In the genomic region with DNA sequence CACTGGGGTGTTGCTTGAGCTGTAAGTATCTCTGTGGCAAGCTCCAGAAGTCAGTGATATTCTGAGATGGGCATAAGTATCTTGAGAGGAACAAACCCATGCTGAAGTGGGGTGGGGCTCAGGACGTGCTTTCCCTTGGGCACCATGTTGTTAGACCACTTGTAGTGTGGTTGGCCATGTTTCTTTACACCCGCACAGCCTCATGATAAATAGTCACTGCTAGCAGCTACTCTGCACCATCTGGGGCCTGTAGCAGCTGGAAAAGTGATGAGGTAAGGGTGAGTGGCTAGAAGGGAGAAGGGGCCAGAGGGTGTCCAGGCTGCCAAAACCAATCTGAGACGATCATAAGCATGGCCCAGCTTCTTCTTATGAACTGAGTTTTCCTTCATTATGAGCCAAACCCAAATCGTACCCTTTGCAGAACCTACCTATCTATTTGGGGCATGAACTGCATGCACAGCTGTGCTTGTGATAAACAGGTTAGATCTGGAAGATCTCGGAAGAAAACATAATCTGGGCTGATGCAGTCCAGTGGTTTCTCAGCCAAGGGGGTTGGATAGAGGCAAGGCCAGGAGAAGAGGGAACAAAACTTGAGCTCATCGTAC, we compare ENCODE assay signal across 28 cellular contexts.
A peak's percentile ranks its signal among the peaks of the same experiment; 100 is the strongest.
DNase-seq lines count a peak whose midpoint lies in the region; ATAC-seq and TF ChIP-seq lines count a peak whose summit lies in the region.
"Had no signal": no experiment of that assay in that cellular context is flagged by ENCODE, and none has a peak within 500 bp of the region (broad histone marks: within the 10 kb centered on the region; RNA-seq: fewer than 3 reads in every experiment).

No MANE protein-coding gene starts in this region.

- H3K36me3 Mint-ChIP-seq in GM23338 (ENCODE audit: low read depth) = no peaks in the 10 kb centered on the region
- H3K36me3 Mint-ChIP-seq: activated CD8-positive, alpha-beta memory T cell treated with anti-CD3 and anti-CD28 coated beads, Interleukin-2, amount 10 ng/mL, durations not matched to agents 7 days and 5 days; natural killer cell treated with Interleukin-12 subunit alpha and Interleukin-12 subunit beta and Interleukin-15 and Interleukin-18, amount 100 ng/mL, for 72 hours had no signal

- H3K4me1 Mint-ChIP-seq in GM23338 = no peaks in the 10 kb centered on the region

- no peaks in the 10 kb centered on the region for H3K36me3 ChIP-seq in HEK293 (ENCODE audit: control insufficient read depth in 2 of 2, insufficient read depth in 1 of 2, low read length in 2 of 2)
- no peaks in the 10 kb centered on the region for H3K36me3 ChIP-seq in right atrium auricular region
- H3K36me3 ChIP-seq in skeletal muscle tissue (ENCODE audit: control insufficient read depth in 3 of 3, insufficient read depth in 3 of 3, low read length in 3 of 3) = no peaks in the 10 kb centered on the region
- no peaks in the 10 kb centered on the region for H3K36me3 ChIP-seq in GM23338 (ENCODE audit: insufficient read depth)
- H3K36me3 ChIP-seq: BLaER1, HAP-1, left lung, ovary had no signal

- CTCF ChIA-PET in HEK293 (lab: Yijun Ruan, JAX) = interaction anchor here (0.5 to 1.7 kb wide), 12 partner anchors 9 to 382 kb away, joined by 3 to 5 read pairs (median 3); no protein-coding TSS in a partner anchor

- peak; percentile 14 for DNase-seq in ecto neural progenitor cell (ENCODE audit: low spot score)
- DNase-seq in right atrium auricular region (ENCODE audit: low spot score) = no peak
- DNase-seq in NOMO-1 treated with DMSO at 0.1 percent for 48 hours (lab: John Stamatoyannopoulos, UW; ENCODE audit: unreplicated experiment) = no peak
- no peak for DNase-seq in GM23338 (ENCODE audit: low spot score)
- DNase-seq: activated CD4-positive, alpha-beta T cell treated with anti-CD3 and anti-CD28 coated beads, Interleukin-2, amount 10 ng/mL, durations not matched to agents 7 days and 5 days; activated CD8-positive, alpha-beta memory T cell treated with anti-CD3 and anti-CD28 coated beads, Interleukin-2, amount 10 ng/mL, durations not matched to agents 7 days and 5 days; activated naive CD4-positive, alpha-beta T cell treated with anti-CD3 and anti-CD28 coated beads, Interleukin-2, amount 50 U/mL, for 16 hours; dorsolateral prefrontal cortex; immature natural killer cell; Kasumi-1; left lung; midbrain; NCI-H1092; NCI-H187; NCI-H526 treated with DMSO at 0.1 percent for 48 hours had no signal

- H3K9ac ChIP-seq in skeletal muscle tissue (ENCODE audit: low read depth in 1 of 3, low read length in 3 of 3) = no peak overlapping the region
- H3K9ac ChIP-seq: BLaER1 had no signal

- H3F3A ChIP-seq in GM23338 (replicated peaks; ENCODE audit: low read depth) = no peaks in the 10 kb centered on the region

- H3K4me1 ChIP-seq in HEK293 (ENCODE audit: control insufficient read depth, insufficient read depth, low read length) = peaks cover 12% of the 10 kb centered on the region
- H3K4me1 ChIP-seq in right atrium auricular region = peaks cover 0 to 23% of the 10 kb centered on the region in 2 donors
- H3K4me1 ChIP-seq in skeletal muscle tissue (ENCODE audit: control insufficient read depth in 3 of 3, insufficient read depth in 3 of 3, low read length in 3 of 3) = peaks cover 13 to 16% (median 15%) of the 10 kb centered on the region in 3 donors
- H3K4me1 ChIP-seq in GM23338 (ENCODE audit: insufficient read depth) = no peaks in the 10 kb centered on the region
- H3K4me1 ChIP-seq: HAP-1 had no signal

- H3K27me3 Mint-ChIP-seq in GM23338 (ENCODE audit: insufficient read depth, low read depth, poor library complexity) = peaks cover 3% of the 10 kb centered on the region
- H3K27me3 Mint-ChIP-seq: central memory CD8-positive, alpha-beta T cell had no signal

- no peak for TF ChIP-seq CTCF in HEK293 (tag by site-specific recombination; IDR thresholded peaks at IDR 0.05)
- no peak for TF ChIP-seq CTCF in right atrium auricular region (IDR thresholded peaks at IDR 0.05)
- no peak for TF ChIP-seq CTCF in GM23338 (conservative IDR thresholded peaks at IDR 0.05; ENCODE audit: low read depth in 2 of 2)

- no peaks in the 10 kb centered on the region; the same call in 2 of the 3 replicates for H3K9me3 Mint-ChIP-seq in GM23338
- H3K9me3 Mint-ChIP-seq: activated CD4-positive, alpha-beta T cell treated with anti-CD3 and anti-CD28 coated beads, Interleukin-2, amount 10 ng/mL, durations not matched to agents 7 days and 5 days; central memory CD8-positive, alpha-beta T cell; immature natural killer cell had no signal

- no peak overlapping the region for H3K27ac ChIP-seq in HEK293 (ENCODE audit: extremely low read depth, low read depth, low read length)
- peak overlapping the region; percentile 62 to 79 for H3K27ac ChIP-seq in right atrium auricular region
- peak overlapping the region; percentile 55 for H3K27ac ChIP-seq in skeletal muscle tissue (ENCODE audit: low read depth, low read length)
- H3K27ac ChIP-seq in GM23338 (ENCODE audit: low read depth) = no peak overlapping the region
- H3K27ac ChIP-seq: BLaER1, dorsolateral prefrontal cortex, ovary, VCaP had no signal

- ATAC-seq in HG03108 (IDR thresholded peaks at IDR 0.05; ENCODE audit: unreplicated experiment) (no peak), GM23338 (no peak), HG03432 (IDR thresholded peaks at IDR 0.05; ENCODE audit: unreplicated experiment) (no peak)
- ATAC-seq: activated CD8-positive, alpha-beta memory T cell treated with anti-CD3 and anti-CD28 coated beads, Interleukin-2, amount 10 ng/mL, durations not matched to agents 7 days and 5 days; GM12878; left lung; natural killer cell treated with Interleukin-12 subunit alpha and Interleukin-12 subunit beta and Interleukin-15 and Interleukin-18, amount 100 ng/mL, for 72 hours; SK-N-SH treated with all-trans-retinoic acid at 6 μM for 48 hours had no signal

- H4K20me1 ChIP-seq in GM23338 (replicated peaks; ENCODE audit: insufficient read depth) = no peaks in the 10 kb centered on the region
- H4K20me1 ChIP-seq: BLaER1 had no signal

- H3K4me2 ChIP-seq in GM23338 = no peak overlapping the region
- H3K4me2 ChIP-seq: BLaER1, hepatocyte had no signal

- POLR2A ChIA-PET in HEK293 (lab: Yijun Ruan, JAX) = interaction anchor here (0.6 to 2.3 kb wide), 2 partner anchors 10 to 91 kb away, joined by 3 to 6 read pairs; a partner anchor contains a TSS

- H3K27ac Mint-ChIP-seq in GM23338 = no peak overlapping the region
- H3K27ac Mint-ChIP-seq: activated CD4-positive, alpha-beta T cell treated with anti-CD3 and anti-CD28 coated beads, Interleukin-2, amount 10 ng/mL, durations not matched to agents 7 days and 5 days; activated CD8-positive, alpha-beta memory T cell treated with anti-CD3 and anti-CD28 coated beads, Interleukin-2, amount 10 ng/mL, durations not matched to agents 7 days and 5 days; immature natural killer cell; natural killer cell treated with Interleukin-12 subunit alpha and Interleukin-12 subunit beta and Interleukin-15 and Interleukin-18, amount 100 ng/mL, for 72 hours had no signal

- peaks cover 8% of the 10 kb centered on the region; the same call in 1 of the 2 replicates for H3K9me2 ChIP-seq in GM23338 (ENCODE audit: insufficient read depth)

- no peak overlapping the region for H2AFZ ChIP-seq in GM23338
- H2AFZ ChIP-seq: hepatocyte had no signal

- H3K9me3 ChIP-seq in HEK293 (ENCODE audit: control insufficient read depth, insufficient read depth, low read depth, low read length) (no peaks in the 10 kb centered on the region), right atrium auricular region (no peaks in the 10 kb centered on the region), skeletal muscle tissue (ENCODE audit: control insufficient read depth in 3 of 3, low read length in 3 of 3) (no peaks in the 10 kb centered on the region)
- H3K9me3 ChIP-seq: BLaER1, HAP-1, left lung, ovary had no signal

- H3K27me3 ChIP-seq in right atrium auricular region (no peaks in the 10 kb centered on the region), skeletal muscle tissue (ENCODE audit: control insufficient read depth in 3 of 3, insufficient read depth in 3 of 3, low read length in 3 of 3) (no peaks in the 10 kb centered on the region), GM23338 (ENCODE audit: insufficient read depth) (no peaks in the 10 kb centered on the region)
- H3K27me3 ChIP-seq: BLaER1, dorsolateral prefrontal cortex, hepatocyte, left lung, ovary had no signal

- no peak overlapping the region for H3K4me3 ChIP-seq in HEK293 (ENCODE audit: low read depth, low read length)
- H3K4me3 ChIP-seq in right atrium auricular region = no peak overlapping the region
- H3K4me3 ChIP-seq in skeletal muscle tissue (ENCODE audit: low read length in 3 of 3) = no peak overlapping the region
- H3K4me3 ChIP-seq in GM23338 = no peak overlapping the region
- H3K4me3 ChIP-seq: BLaER1, dorsolateral prefrontal cortex, GM12878, HAP-1, hepatocyte, left lung, ovary had no signal

- H3K79me2 ChIP-seq in GM23338 (replicated peaks; ENCODE audit: insufficient read depth) = no peaks in the 10 kb centered on the region
- H3K79me2 ChIP-seq: hepatocyte had no signal

- H3K4me3 Mint-ChIP-seq in GM23338 = no peak overlapping the region
- H3K4me3 Mint-ChIP-seq: activated CD4-positive, alpha-beta T cell treated with anti-CD3 and anti-CD28 coated beads, Interleukin-2, amount 10 ng/mL, durations not matched to agents 7 days and 5 days; activated CD8-positive, alpha-beta memory T cell treated with anti-CD3 and anti-CD28 coated beads, Interleukin-2, amount 10 ng/mL, durations not matched to agents 7 days and 5 days; central memory CD8-positive, alpha-beta T cell; immature natural killer cell; natural killer cell treated with Interleukin-12 subunit alpha and Interleukin-12 subunit beta and Interleukin-15 and Interleukin-18, amount 100 ng/mL, for 72 hours had no signal

TF ChIP-seq in HEK293, 187 proteins besides CTCF, POLR2A, EP300 and RAD21 (continues in another document):
- TF ChIP-seq EGR2 (tag by site-specific recombination; IDR thresholded peaks at IDR 0.05; ENCODE audit: low read depth) = no peak
- no peak for TF ChIP-seq OSR2 (tag by site-specific recombination; IDR thresholded peaks at IDR 0.05)

TF ChIP-seq in GM23338, 12 proteins besides CTCF, POLR2A, EP300 and RAD21 (continues in another document):
- TF ChIP-seq POLR2AphosphoS5 (IDR thresholded peaks at IDR 0.05; ENCODE audit: low read depth) = no peak
- TF ChIP-seq, protein P1, sequence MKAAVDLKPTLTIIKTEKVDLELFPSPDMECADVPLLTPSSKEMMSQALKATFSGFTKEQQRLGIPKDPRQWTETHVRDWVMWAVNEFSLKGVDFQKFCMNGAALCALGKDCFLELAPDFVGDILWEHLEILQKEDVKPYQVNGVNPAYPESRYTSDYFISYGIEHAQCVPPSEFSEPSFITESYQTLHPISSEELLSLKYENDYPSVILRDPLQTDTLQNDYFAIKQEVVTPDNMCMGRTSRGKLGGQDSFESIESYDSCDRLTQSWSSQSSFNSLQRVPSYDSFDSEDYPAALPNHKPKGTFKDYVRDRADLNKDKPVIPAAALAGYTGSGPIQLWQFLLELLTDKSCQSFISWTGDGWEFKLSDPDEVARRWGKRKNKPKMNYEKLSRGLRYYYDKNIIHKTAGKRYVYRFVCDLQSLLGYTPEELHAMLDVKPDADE (IDR thresholded peaks at IDR 0.05) = no peak
- TF ChIP-seq ZNF114 (CRISPR knock-in tag; IDR thresholded peaks at IDR 0.05) = no peak

Comparison
In these comparisons a context has a peak if more than half of its experiments do, and no peak if none do; other contexts are left out.
1. H3K27ac ChIP-seq: peak in right atrium auricular region (2 of 2) and skeletal muscle tissue (single experiment); none in HEK293 (single experiment) and GM23338 (single experiment).